1 cellular context compared by ENCODE assay signal in the genomic region with DNA sequence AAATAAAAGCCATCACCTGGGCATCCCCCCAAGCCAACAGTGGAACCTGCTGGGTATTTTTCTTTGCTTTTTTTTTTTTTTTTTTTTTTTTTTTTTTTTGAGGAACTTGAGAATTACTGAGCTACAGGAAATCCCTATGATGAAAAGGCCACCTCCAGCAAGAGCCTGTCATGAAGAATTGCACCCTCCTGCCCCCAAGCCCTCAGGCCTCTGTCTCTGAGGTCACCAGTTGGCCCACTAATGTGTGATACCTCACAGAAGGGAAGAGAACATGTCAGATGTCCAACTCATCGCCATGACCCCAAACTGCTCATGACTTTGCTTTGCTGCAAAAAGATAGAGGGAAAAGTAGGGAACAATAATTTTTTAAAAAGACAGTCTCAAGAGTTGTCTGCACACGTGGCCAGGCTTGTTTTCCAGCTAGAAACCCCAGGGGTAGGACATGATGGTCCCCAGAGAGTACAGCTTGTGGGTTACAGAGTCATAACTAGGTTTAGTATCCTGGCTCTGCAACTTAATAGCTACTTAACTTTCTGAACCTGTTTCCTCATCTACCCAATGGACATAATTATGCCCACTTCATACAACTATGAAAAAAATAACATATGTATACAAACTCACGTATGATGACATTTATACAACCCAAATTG.
TF ChIP-seq lines count a peak whose summit lies in the region.

No MANE protein-coding gene starts in this region.

TF ChIP-seq in GM12878, 131 proteins besides CTCF, POLR2A, EP300 and RAD21 (continued from another document):
- TF ChIP-seq, protein P1, sequence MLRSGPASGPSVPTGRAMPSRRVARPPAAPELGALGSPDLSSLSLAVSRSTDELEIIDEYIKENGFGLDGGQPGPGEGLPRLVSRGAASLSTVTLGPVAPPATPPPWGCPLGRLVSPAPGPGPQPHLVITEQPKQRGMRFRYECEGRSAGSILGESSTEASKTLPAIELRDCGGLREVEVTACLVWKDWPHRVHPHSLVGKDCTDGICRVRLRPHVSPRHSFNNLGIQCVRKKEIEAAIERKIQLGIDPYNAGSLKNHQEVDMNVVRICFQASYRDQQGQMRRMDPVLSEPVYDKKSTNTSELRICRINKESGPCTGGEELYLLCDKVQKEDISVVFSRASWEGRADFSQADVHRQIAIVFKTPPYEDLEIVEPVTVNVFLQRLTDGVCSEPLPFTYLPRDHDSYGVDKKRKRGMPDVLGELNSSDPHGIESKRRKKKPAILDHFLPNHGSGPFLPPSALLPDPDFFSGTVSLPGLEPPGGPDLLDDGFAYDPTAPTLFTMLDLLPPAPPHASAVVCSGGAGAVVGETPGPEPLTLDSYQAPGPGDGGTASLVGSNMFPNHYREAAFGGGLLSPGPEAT (IDR thresholded peaks at IDR 0.05; ENCODE audit: low read depth) = 0 out of 2 replicates have a peak, but pooled peaks have one; percentile 20
- 0 out of 2 replicates have a peak, but pooled peaks have one; percentile 23 for TF ChIP-seq ZNF217 (IDR thresholded peaks at IDR 0.05)
- TF ChIP-seq MEF2B (IDR thresholded peaks at IDR 0.05; ENCODE audit: partially characterized antibody, poor library complexity, severe bottlenecking) = peak; percentile 90
- no peak for TF ChIP-seq CEBPB (IDR thresholded peaks at IDR 0.05; ENCODE audit: borderline replicate concordance in 1 of 2, low read depth in 2 of 2, low read length in 2 of 2)
- TF ChIP-seq RAD51 (IDR thresholded peaks at IDR 0.05) = peak; percentile 48; the same call in 1 of the 2 replicates
- peak; percentile 54 for TF ChIP-seq IKZF1 (conservative IDR thresholded peaks at IDR 0.05)
- peak; percentile 28; the same call in 1 of the 2 replicates for TF ChIP-seq MTA2 (IDR thresholded peaks at IDR 0.05; ENCODE audit: low read depth)
